29 cellular contexts compared by ENCODE assay signal in the genomic region with DNA sequence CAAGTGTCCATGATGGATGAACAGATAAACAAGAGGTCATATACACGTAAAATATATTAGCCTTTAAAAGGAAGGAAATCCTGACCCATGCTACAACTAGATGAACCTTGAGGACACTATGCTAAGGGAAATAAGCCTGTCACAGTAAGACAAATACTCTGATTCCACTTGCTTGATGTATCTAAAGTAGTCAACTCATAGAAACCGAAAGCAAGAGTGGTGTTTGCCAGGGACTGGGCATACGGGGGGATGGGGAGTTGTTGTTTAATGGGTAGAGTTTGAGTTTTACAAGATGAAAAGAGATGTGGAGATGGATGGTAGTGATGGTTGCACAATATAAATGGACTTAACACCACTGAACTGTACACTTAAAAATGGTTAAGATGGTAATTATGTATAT.
"Had no signal": no experiment of that assay in that cellular context is flagged by ENCODE, and none has a peak within 500 bp of the region (broad histone marks: within the 10 kb centered on the region; RNA-seq: fewer than 3 reads in every experiment).

No MANE protein-coding gene starts in this region.

- H3K4me3 Mint-ChIP-seq: dendritic cell treated with granulocyte-macrophage colony-stimulating factor and Interleukin-4, amounts not matched to agents 40 ng/mL and 50 ng/mL, for 4 days; endodermal cell; naive thymus-derived CD8-positive, alpha-beta T cell; nephron progenitor cell; stimulated activated memory B cell treated with anti-CD40 and anti-IgM and Interleukin-4, amounts not matched to agents 10 μg/mL and 1 μg/mL and 100 μg/mL, for 72 hours had no signal

- H3K4me1 ChIP-seq: foreskin keratinocyte, psoas muscle, upper lobe of left lung had no signal

- H3K9me3 Mint-ChIP-seq: dendritic cell treated with granulocyte-macrophage colony-stimulating factor and Interleukin-4, amounts not matched to agents 40 ng/mL and 50 ng/mL, for 4 days; endodermal cell; naive thymus-derived CD8-positive, alpha-beta T cell; nephron progenitor cell; stimulated activated memory B cell treated with anti-CD40 and anti-IgM and Interleukin-4, amounts not matched to agents 10 μg/mL and 1 μg/mL and 100 μg/mL, for 72 hours had no signal

- H3K27ac ChIP-seq: epithelial cell of prostate, foreskin keratinocyte, gastroesophageal sphincter, heart left ventricle, hepatocyte, ovary, psoas muscle, sigmoid colon, thoracic aorta, tibial nerve, upper lobe of left lung, uterus had no signal

- H3K27me3 ChIP-seq: gastroesophageal sphincter, heart left ventricle, hepatocyte, ovary, sigmoid colon, tibial nerve, upper lobe of left lung, uterus had no signal

- H3K9me3 ChIP-seq: gastroesophageal sphincter, heart left ventricle, ovary, psoas muscle, sigmoid colon, thoracic aorta, tibial nerve, upper lobe of left lung, uterus had no signal

- H3K36me3 ChIP-seq: ovary, upper lobe of left lung, uterus had no signal

- H3K79me2 ChIP-seq: hepatocyte had no signal

- H3K4me1 Mint-ChIP-seq: endodermal cell; naive thymus-derived CD8-positive, alpha-beta T cell; stimulated activated memory B cell treated with anti-CD40 and anti-IgM and Interleukin-4, amounts not matched to agents 10 μg/mL and 1 μg/mL and 100 μg/mL, for 72 hours had no signal

- H2AFZ ChIP-seq: hepatocyte had no signal

- ATAC-seq: esophagus mucosa; foreskin keratinocyte; gastroesophageal sphincter; heart left ventricle; left lobe of liver; naive thymus-derived CD8-positive, alpha-beta T cell; psoas muscle; right cardiac atrium; stimulated activated memory B cell treated with anti-CD40 and anti-IgM and Interleukin-4, amounts not matched to agents 10 μg/mL and 1 μg/mL and 100 μg/mL, for 72 hours; stimulated activated naive CD8-positive, alpha-beta T cell treated with anti-CD3 and anti-CD28 coated beads, Interleukin-15, Interleukin-2, amounts not matched to agents 100 U/mL and 50 U/mL, for 24 hours had no signal

- H3K4me2 ChIP-seq: hepatocyte had no signal

- H3K36me3 Mint-ChIP-seq: naive thymus-derived CD8-positive, alpha-beta T cell; stimulated activated memory B cell treated with anti-CD40 and anti-IgM and Interleukin-4, amounts not matched to agents 10 μg/mL and 1 μg/mL and 100 μg/mL, for 72 hours had no signal

- H3K4me3 ChIP-seq: gastroesophageal sphincter, heart left ventricle, hepatocyte, ovary, psoas muscle, sigmoid colon, thoracic aorta, tibial nerve, upper lobe of left lung, uterus had no signal

- FAIRE-seq: colon, kidney had no signal

- DNase-seq: effector CD8-positive, alpha-beta T cell; endodermal cell; foreskin keratinocyte; heart left ventricle; kidney; mammary epithelial cell; naive thymus-derived CD8-positive, alpha-beta T cell; nephron progenitor cell; occipital lobe; ovary; posterior cingulate gyrus; psoas muscle; right cardiac atrium; sigmoid colon; stimulated activated CD4-positive, alpha-beta T cell treated with anti-CD3 and anti-CD28 coated beads, Interleukin-4, amount 100 ng/mL, for 4 hours; stimulated activated naive CD8-positive, alpha-beta T cell treated with anti-CD3 and anti-CD28 coated beads, Interleukin-15, Interleukin-2, amounts not matched to agents 100 U/mL and 50 U/mL, for 24 hours; substantia nigra; upper lobe of left lung; uterus had no signal

- H3K27ac Mint-ChIP-seq: dendritic cell treated with granulocyte-macrophage colony-stimulating factor and Interleukin-4, amounts not matched to agents 40 ng/mL and 50 ng/mL, for 4 days; endodermal cell; nephron progenitor cell; stimulated activated memory B cell treated with anti-CD40 and anti-IgM and Interleukin-4, amounts not matched to agents 10 μg/mL and 1 μg/mL and 100 μg/mL, for 72 hours had no signal
